Comparison of ENCODE assay signal across 8 cellular contexts in the genomic region with DNA sequence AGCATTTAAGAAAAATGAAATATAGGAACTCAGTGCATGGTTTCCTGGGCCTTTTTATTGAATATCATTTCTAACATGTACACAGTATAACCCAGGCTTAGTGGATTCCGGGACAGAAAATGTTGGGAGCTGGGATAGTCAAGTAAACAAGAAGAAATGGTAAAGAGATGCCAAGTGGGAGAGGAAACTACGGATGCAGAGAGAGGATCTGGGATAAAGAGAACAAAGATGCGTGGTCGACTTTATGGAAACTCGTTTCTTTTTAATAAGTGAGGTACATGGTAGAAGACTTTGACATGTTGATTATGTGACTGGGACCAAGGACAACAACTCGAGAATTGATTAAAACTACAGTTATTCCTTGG. TPM values are rescaled to one million over a fixed set of nuclear protein-coding genes. Genes with fewer than 3 reads are reported as not detected.
DNase-seq lines count a peak whose midpoint lies in the region; ATAC-seq and TF ChIP-seq lines count a peak whose summit lies in the region.

No MANE protein-coding gene starts in this region.

- H3K9ac ChIP-seq in PC-3 (ENCODE audit: low read length), result peak overlapping the region; percentile 87

- POLR2A ChIA-PET in Caco-2 (lab: Charles Lee) (interaction anchor here (1.1 kb wide), 1 partner anchor 13 kb away, joined by 5 read pairs; a partner anchor contains a TSS), PC-3 (lab: Charles Lee; ENCODE audit: unreplicated experiment) (no interaction called here)

- no peak for TF ChIP-seq CTCF in Caco-2 (IDR thresholded peaks at IDR 0.05; ENCODE audit: insufficient read depth in 1 of 2, low read depth in 1 of 2, low read length in 1 of 2, severe bottlenecking in 1 of 2, unreplicated experiment in 1 of 2)
- TF ChIP-seq CTCF in PC-3 (conservative IDR thresholded peaks at IDR 0.05; ENCODE audit: low read depth, low read length), result no peak
- TF ChIP-seq CTCF in epithelial cell of esophagus (IDR thresholded peaks at IDR 0.05; ENCODE audit: insufficient read depth, low read depth, low read length, missing control alignments), result no peak
- no peak for TF ChIP-seq CTCF in osteocyte (IDR thresholded peaks at IDR 0.05)

- DNase-seq in Caco-2, result no peak
- no peak for DNase-seq in PC-3
- DNase-seq in epithelial cell of esophagus (ENCODE audit: low read depth), result no peak
- no peak for DNase-seq in osteocyte (ENCODE audit: extremely low spot score, unreplicated experiment)
- DNase-seq in NCI-H2107 treated with DMSO at 0.1 percent for 48 hours (lab: John Stamatoyannopoulos, UW; ENCODE audit: unreplicated experiment), result no peak

- H3K4me2 ChIP-seq in PC-3 (ENCODE audit: low read length), result peak overlapping the region; percentile 96

- H2AFZ ChIP-seq in PC-3 (ENCODE audit: low read length), result peak overlapping the region; percentile 99

- H3K27me3 Mint-ChIP-seq in Caco-2 (ENCODE audit: insufficient read depth, unreplicated experiment) (no peaks in the 10 kb centered on the region), osteocyte (ENCODE audit: unreplicated experiment) (no peaks in the 10 kb centered on the region)

- intact Hi-C loops in Caco-2 (cut with micrococcal nuclease; ENCODE audit: unreplicated experiment) (loop anchor here (2.0 to 5.0 kb wide), 2 partner anchors 34 to 254 kb away; no protein-coding TSS in a partner anchor), PC-3 (cut with micrococcal nuclease) (no loop called here)

- BruUV-seq in Caco-2 (replicated peaks; lab: Mats Ljungman, UMichigan), result TSS peak; percentile 94
- BruUV-seq in PC-3 (replicated peaks; lab: Mats Ljungman, UMichigan), result TSS peak; percentile 39

- H3K27ac Mint-ChIP-seq in Caco-2 (ENCODE audit: unreplicated experiment) (peak overlapping the region; percentile 80), osteocyte (ENCODE audit: unreplicated experiment) (peak overlapping the region; percentile 95)

- H3K4me1 Mint-ChIP-seq in Caco-2 (ENCODE audit: low read depth, unreplicated experiment), result peaks cover 28% of the 10 kb centered on the region
- H3K4me1 Mint-ChIP-seq in osteocyte (ENCODE audit: unreplicated experiment), result peaks cover 26% of the 10 kb centered on the region

- ATAC-seq in PC-3 (no peak), HG02763 (IDR thresholded peaks at IDR 0.05; ENCODE audit: unreplicated experiment) (no peak), HG03108 (IDR thresholded peaks at IDR 0.05; ENCODE audit: unreplicated experiment) (no peak), HG02885 (IDR thresholded peaks at IDR 0.05; ENCODE audit: poor library complexity, unreplicated experiment) (no peak)

- peaks cover 35% of the 10 kb centered on the region for H3K79me2 ChIP-seq in PC-3 (ENCODE audit: low read length)

- H3K4me3 Mint-ChIP-seq in Caco-2 (ENCODE audit: unreplicated experiment), result peak overlapping the region; percentile 90
- peak overlapping the region; percentile 81 for H3K4me3 Mint-ChIP-seq in osteocyte (ENCODE audit: unreplicated experiment)

- H3K9me3 ChIP-seq in Caco-2 (no peaks in the 10 kb centered on the region), PC-3 (ENCODE audit: low read length) (no peaks in the 10 kb centered on the region)

- H3K9me2 ChIP-seq in PC-3 (replicated peaks; ENCODE audit: low read length), result no peaks in the 10 kb centered on the region

- H3K9me3 Mint-ChIP-seq in Caco-2 (ENCODE audit: unreplicated experiment) (no peaks in the 10 kb centered on the region), osteocyte (ENCODE audit: unreplicated experiment) (no peaks in the 10 kb centered on the region)

- H3F3A ChIP-seq in PC-3 (ENCODE audit: low read length, unreplicated experiment), result no peaks in the 10 kb centered on the region

- peak overlapping the region; percentile 64 for H3K27ac ChIP-seq in PC-3 (ENCODE audit: low read length)

- H3K4me1 ChIP-seq in Caco-2, result peaks cover 23% of the 10 kb centered on the region
- H3K4me1 ChIP-seq in PC-3 (ENCODE audit: insufficient read depth, low read length), result peaks cover 31% of the 10 kb centered on the region

- H3K36me3 Mint-ChIP-seq in Caco-2 (ENCODE audit: insufficient read depth, unreplicated experiment) (peaks cover 10% of the 10 kb centered on the region), osteocyte (ENCODE audit: unreplicated experiment) (no peaks in the 10 kb centered on the region)

- H3K36me3 ChIP-seq in Caco-2 (ENCODE audit: control insufficient read depth, insufficient read depth, low read length), result no peaks in the 10 kb centered on the region
- no peaks in the 10 kb centered on the region for H3K36me3 ChIP-seq in PC-3 (ENCODE audit: low read depth, low read length)

- H3K27me3 ChIP-seq in Caco-2 (replicated peaks; ENCODE audit: control insufficient read depth, insufficient read depth, low read length) (no peaks in the 10 kb centered on the region), PC-3 (ENCODE audit: low read length) (no peaks in the 10 kb centered on the region)

- H3K4me3 ChIP-seq in Caco-2 (ENCODE audit: low read depth, low read length), result peak overlapping the region; percentile 88
- peak overlapping the region; percentile 89 for H3K4me3 ChIP-seq in PC-3 (ENCODE audit: low read length)
- H3K4me3 ChIP-seq in epithelial cell of esophagus (ENCODE audit: low read length), result peak overlapping the region; percentile 59

- CTCF ChIA-PET in Caco-2 (lab: Charles Lee) (no interaction called here), PC-3 (lab: Charles Lee) (no interaction called here)

- no peaks in the 10 kb centered on the region for H4K20me1 ChIP-seq in PC-3 (ENCODE audit: low read length)

RNA-seq across cellular contexts. Expression of a gene that starts 1.2 kb away (rescaled TPM):
- total RNA-seq in Caco-2 (2022), result 9.8 and 14.4 TPM in 2 replicates
- total RNA-seq in PC-3 (2014; rRNA removed), result 27.8 and 29.0 TPM in 2 replicates
- 21.1 and 22.0 TPM in 2 replicates for total RNA-seq in osteocyte

RNA-seq across cellular contexts. Expression of a gene that starts 12.7 kb away (rescaled TPM):
- total RNA-seq in Caco-2 (2022) (33.8 and 38.3 TPM in 2 replicates), PC-3 (2014; rRNA removed) (76.4 and 76.6 TPM in 2 replicates), osteocyte (37.8 and 42.2 TPM in 2 replicates)
